In genomic region chr1:77739235-77739634, GRCh38 we compare ENCODE assay signal across 22 cellular contexts. TPM values are rescaled to one million over a fixed set of nuclear protein-coding genes. Genes with fewer than 3 reads are reported as not detected.
DNase-seq lines count a peak whose midpoint lies in the region; ATAC-seq, FAIRE-seq and TF ChIP-seq lines count a peak whose summit lies in the region.
"Had no signal": no experiment of that assay in that cellular context is flagged by ENCODE, and none has a peak within 500 bp of the region (broad histone marks: within the 10 kb centered on the region; RNA-seq: fewer than 3 reads in every experiment).

No MANE protein-coding gene starts in this region.

- H3K4me1 ChIP-seq in IMR-90 (ENCODE audit: control insufficient read depth, insufficient read depth, low read length), result no peaks in the 10 kb centered on the region
- no peaks in the 10 kb centered on the region for H3K4me1 ChIP-seq in astrocyte (ENCODE audit: insufficient read depth, low read length)
- H3K4me1 ChIP-seq in SK-N-SH (ENCODE audit: control insufficient read depth in 1 of 2, insufficient read depth in 2 of 2, low read depth in 1 of 2, low read length in 1 of 2), result peaks cover 4% of the 10 kb centered on the region in 2 experiments; a peak in 3 of 4 replicates

- no peak for TF ChIP-seq CTCF in IMR-90 (conservative IDR thresholded peaks at IDR 0.05; ENCODE audit: low read depth, low read length)
- TF ChIP-seq CTCF in astrocyte (IDR thresholded peaks at IDR 0.05; ENCODE audit: insufficient read depth, low read depth, low read length), result no peak
- TF ChIP-seq CTCF in SK-N-SH (IDR thresholded peaks at IDR 0.05), result no peak

- H4K20me1 ChIP-seq in IMR-90 (ENCODE audit: insufficient read depth, low read length) (peaks cover 10% of the 10 kb centered on the region; the same call in 1 of the 2 replicates), astrocyte (ENCODE audit: insufficient read depth, low read length) (peaks cover 21% of the 10 kb centered on the region), SK-N-SH (ENCODE audit: insufficient read depth) (peaks cover 15% of the 10 kb centered on the region)

- DNase-seq in GM19239 (ENCODE audit: insufficient read length, low spot score), result no peak
- no peak for DNase-seq in IMR-90
- peak; percentile 93 for DNase-seq in OCI-M1 (lab: John Stamatoyannopoulos, UW)
- no peak for DNase-seq in astrocyte (ENCODE audit: low read depth)
- no peak for DNase-seq in SK-N-SH
- no peak for DNase-seq in activated CD4-positive, alpha-beta T cell treated with anti-CD3 and anti-CD28 coated beads, Interleukin-2, amount 50 U/mL, for 1 hour
- DNase-seq in NK-92 treated with Interleukin-12 subunit alpha and Interleukin-12 subunit beta, amount 100 ng/mL, for 24 hours (lab: John Stamatoyannopoulos, UW), result no peak
- DNase-seq: ACHN; C1 segment of cervical spinal cord; CD8-positive, alpha-beta memory T cell; DMS53; NCI-H1048; NCI-H1436 treated with DMSO at 0.1 percent for 48 hours; NCI-H2029 treated with DMSO at 0.1 percent for 48 hours; NCI-H2171; NCI-H526; Right ventricle myocardium superior had no signal

- no TSS peak for BruUV-seq in IMR-90 (replicated peaks; lab: Mats Ljungman, UMichigan)

- H4K8ac ChIP-seq in IMR-90 (ENCODE audit: low read depth in 2 of 2, low read length in 2 of 2), result no peak overlapping the region

- H3K23ac ChIP-seq in IMR-90 (ENCODE audit: low read depth, low read length), result no peak overlapping the region

- intact Hi-C loops in IMR-90 (cut with micrococcal nuclease), result no loop called here

- H4K91ac ChIP-seq in IMR-90 (ENCODE audit: insufficient read depth, low read depth, low read length), result no peak overlapping the region

- H3K4me3 ChIP-seq in IMR-90 (ENCODE audit: insufficient read depth, low read depth, low read length) (no peak overlapping the region), astrocyte (ENCODE audit: insufficient read depth, low read depth, low read length) (no peak overlapping the region), SK-N-SH (ENCODE audit: low read depth in 2 of 2, low read length in 1 of 2) (no peak overlapping the region)

- no peaks in the 10 kb centered on the region for H3K9me3 Mint-ChIP-seq in astrocyte (ENCODE audit: unreplicated experiment)
- H3K9me3 Mint-ChIP-seq: CD8-positive, alpha-beta memory T cell; T-helper 1 cell treated with Interleukin-12 subunit alpha and Interleukin-12 subunit beta and Interleukin-4 antibody, amounts not matched to agents 30 μg/mL and 1 μg/mL, for 36 hours had no signal

- H3K4me2 ChIP-seq in IMR-90 (ENCODE audit: low read depth, low read length), result no peak overlapping the region
- no peak overlapping the region for H3K4me2 ChIP-seq in astrocyte (ENCODE audit: low read length)
- H3K4me2 ChIP-seq in SK-N-SH, result no peak overlapping the region

- no peak overlapping the region for H2BK20ac ChIP-seq in IMR-90 (ENCODE audit: low read depth, low read length)

- H2BK120ac ChIP-seq in IMR-90 (ENCODE audit: low read depth, low read length), result no peak overlapping the region

- in situ Hi-C loops in IMR-90 (cut with MboI; ENCODE audit: low sequenced_read_pairs), result no loop called here

- H3K9me2 ChIP-seq in SK-N-SH, result no peaks in the 10 kb centered on the region

- H3K56ac ChIP-seq in IMR-90 (ENCODE audit: extremely low read depth, insufficient read depth, low read length), result no peak overlapping the region

- H2AK9ac ChIP-seq in IMR-90 (replicated peaks; ENCODE audit: low read depth, low read length, poor library complexity), result no peak overlapping the region

- no peak overlapping the region for H3K4ac ChIP-seq in IMR-90 (ENCODE audit: low read depth, low read length)

- no CpG with 5 or more reads among the region's 1 CpG for WGBS in IMR-90 (ENCODE audit: extremely low coverage in 2 of 2, insufficient read length in 1 of 2), 2 experiments
- 100% methylated on average over 1 of the region's 1 CpG for WGBS in SK-N-SH (ENCODE audit: low lambda C conversion rate)

- H3K9me3 ChIP-seq in IMR-90 (ENCODE audit: control insufficient read depth, insufficient read depth, low read length) (no peaks in the 10 kb centered on the region), astrocyte (ENCODE audit: insufficient read depth, low read depth, low read length) (no peaks in the 10 kb centered on the region), SK-N-SH (no peaks in the 10 kb centered on the region)

- peaks cover 9% of the 10 kb centered on the region for H3K36me3 ChIP-seq in IMR-90 (ENCODE audit: control insufficient read depth, insufficient read depth, low read length)
- peaks cover 3% of the 10 kb centered on the region for H3K36me3 ChIP-seq in astrocyte (ENCODE audit: insufficient read depth, low read length)
- peaks cover 45 to 54% of the 10 kb centered on the region in 2 experiments for H3K36me3 ChIP-seq in SK-N-SH (replicated peaks in 1 of 2; ENCODE audit: control insufficient read depth in 1 of 2, insufficient read depth in 2 of 2, low read length in 1 of 2)

- H3K9ac ChIP-seq in IMR-90 (ENCODE audit: low read depth, low read length) (no peak overlapping the region), astrocyte (ENCODE audit: low read length) (no peak overlapping the region), SK-N-SH (no peak overlapping the region)

- CTCF ChIA-PET in IMR-90 (lab: Yijun Ruan, JAX), result no interaction called here
- CTCF ChIA-PET in SK-N-SH (lab: Yijun Ruan, JAX), result no interaction called here

- H3K27me3 ChIP-seq in IMR-90 (ENCODE audit: control insufficient read depth, insufficient read depth, low read length) (no peaks in the 10 kb centered on the region), astrocyte (ENCODE audit: insufficient read depth, low read length) (no peaks in the 10 kb centered on the region), SK-N-SH (ENCODE audit: insufficient read depth) (no peaks in the 10 kb centered on the region)

- H3K4me1 Mint-ChIP-seq in astrocyte (ENCODE audit: low read depth, unreplicated experiment), result peaks cover 3% of the 10 kb centered on the region

- no peak overlapping the region for H3K14ac ChIP-seq in IMR-90 (replicated peaks; ENCODE audit: low read depth, low read length)

- no peak overlapping the region for H2BK15ac ChIP-seq in IMR-90 (ENCODE audit: low read depth, low read length)

- POLR2A ChIA-PET in IMR-90 (lab: Charles Lee; ENCODE audit: unreplicated experiment), result no interaction called here
- POLR2A ChIA-PET in SK-N-SH (lab: Yijun Ruan, JAX), result no interaction called here

- H3K27me3 Mint-ChIP-seq in astrocyte (ENCODE audit: low read depth, unreplicated experiment), result no peaks in the 10 kb centered on the region
- H3K27me3 Mint-ChIP-seq: CD8-positive, alpha-beta memory T cell had no signal

- H2AFZ ChIP-seq in IMR-90 (replicated peaks; ENCODE audit: low read length, poor library complexity) (no peak overlapping the region), astrocyte (ENCODE audit: low read depth, low read length) (no peak overlapping the region), SK-N-SH (ENCODE audit: low read depth) (no peak overlapping the region)

- peaks cover 12 to 31% of the 10 kb centered on the region in 2 experiments for H3K79me1 ChIP-seq in IMR-90 (ENCODE audit: low read depth in 1 of 2, low read length in 2 of 2)

- no peak overlapping the region for H3K4me3 Mint-ChIP-seq in astrocyte (ENCODE audit: unreplicated experiment)
- H3K4me3 Mint-ChIP-seq: CD8-positive, alpha-beta memory T cell; T-helper 1 cell treated with Interleukin-12 subunit alpha and Interleukin-12 subunit beta and Interleukin-4 antibody, amounts not matched to agents 30 μg/mL and 1 μg/mL, for 36 hours had no signal

- no peak overlapping the region for H3K27ac ChIP-seq in IMR-90 (ENCODE audit: insufficient read depth, low read length)
- no peak overlapping the region for H3K27ac ChIP-seq in astrocyte (ENCODE audit: low read depth, low read length)
- H3K27ac ChIP-seq in SK-N-SH (ENCODE audit: low read depth in 2 of 2, low read length in 1 of 2), result no peak overlapping the region
- H3K27ac ChIP-seq: HL-60 had no signal

- H3K79me2 ChIP-seq in astrocyte (ENCODE audit: insufficient read depth, low read length), result peaks cover 22% of the 10 kb centered on the region
- H3K79me2 ChIP-seq in SK-N-SH (ENCODE audit: insufficient read depth), result peaks cover 28% of the 10 kb centered on the region

- no peak overlapping the region for H3K27ac Mint-ChIP-seq in astrocyte (ENCODE audit: unreplicated experiment)
- H3K27ac Mint-ChIP-seq: T-helper 1 cell treated with Interleukin-12 subunit alpha and Interleukin-12 subunit beta and Interleukin-4 antibody, amounts not matched to agents 30 μg/mL and 1 μg/mL, for 36 hours had no signal

- no peak overlapping the region for H3K18ac ChIP-seq in IMR-90 (ENCODE audit: low read depth, low read length)

- no peak overlapping the region for H2AK5ac ChIP-seq in IMR-90 (ENCODE audit: low read depth, low read length)

- no peak for TF ChIP-seq EP300 in SK-N-SH (IDR thresholded peaks at IDR 0.05; ENCODE audit: borderline replicate concordance in 1 of 2, low read depth in 1 of 2, low read length in 1 of 2)

- H4K5ac ChIP-seq in IMR-90 (ENCODE audit: low read depth, low read length), result no peak overlapping the region

- no peak for TF ChIP-seq POLR2A in IMR-90 (IDR thresholded peaks at IDR 0.05; ENCODE audit: low read depth, low read length)

- no peak for ATAC-seq in IMR-90 (ENCODE audit: low read depth)
- ATAC-seq: SK-N-SH treated with all-trans-retinoic acid at 6 μM for 48 hours had no signal

- FAIRE-seq in GM19239 (lab: Jason Lieb, UNC), result peak; percentile 64
- peak; percentile 34 for FAIRE-seq in astrocyte (lab: Jason Lieb, UNC)
- FAIRE-seq: GM12891, GM18507 had no signal

- dilution Hi-C loops in IMR-90 (cut with HindIII; ENCODE audit: low sequenced_read_pairs, unreplicated experiment), result no loop called here

- H2BK5ac ChIP-seq in IMR-90 (ENCODE audit: low read depth, low read length, poor library complexity, severe bottlenecking), result peak overlapping the region; percentile 18

- H3K9me1 ChIP-seq in IMR-90 (ENCODE audit: insufficient read depth, low read length), result peaks cover 3% of the 10 kb centered on the region; the same call in 1 of the 2 replicates

- peaks cover 18% of the 10 kb centered on the region for H3F3A ChIP-seq in SK-N-SH (replicated peaks; ENCODE audit: insufficient read depth)

- H3K36me3 Mint-ChIP-seq in astrocyte (ENCODE audit: low read depth, unreplicated experiment), result peaks cover 10% of the 10 kb centered on the region

- no peak for TF ChIP-seq RAD21 in IMR-90 (IDR thresholded peaks at IDR 0.05; ENCODE audit: low read length)
- TF ChIP-seq RAD21 in SK-N-SH (IDR thresholded peaks at IDR 0.05; ENCODE audit: low read length), result no peak

RNA-seq across cellular contexts. Expression of gene USP33, which starts 20.4 kb away (rescaled TPM):
- total RNA-seq in IMR-90 (2012; rRNA removed) (64.5 and 89.4 TPM in 2 replicates), astrocyte (41.6 and 46.4 TPM in 2 replicates)
- polyA plus RNA-seq in IMR-90 (2012; rRNA removed) (25.5 and 33.7 TPM in 2 replicates), SK-N-SH (2012; rRNA removed) (26.3 and 38.8 TPM in 2 replicates)
- polyA plus RNA-seq in IMR-90 (2012; cell fraction: cytosol; rRNA removed), result 7.5 and 8.0 TPM in 2 replicates
- 12.8 and 56.1 TPM in 2 replicates for polyA plus RNA-seq in IMR-90 (2012; cell fraction: nucleus; rRNA removed; ENCODE audit: low replicate concordance)
- polyA plus RNA-seq in SK-N-SH (2012; cell fraction: cytosol; rRNA removed), result 35.0 and 35.8 TPM in 2 replicates
- 24.9 and 61.0 TPM in 2 replicates for polyA plus RNA-seq in SK-N-SH (2012; cell fraction: nucleus; rRNA removed)

RNA-seq across cellular contexts. Expression of gene MIGA1, which starts 40.2 kb away (rescaled TPM):
- 16.3 and 21.4 TPM in 2 replicates for total RNA-seq in IMR-90 (2012; rRNA removed)
- 3.9 and 5.7 TPM in 2 replicates for polyA plus RNA-seq in IMR-90 (2012; rRNA removed)
- polyA plus RNA-seq in IMR-90 (2012; cell fraction: cytosol; rRNA removed), result 0.84 and 1.6 TPM in 2 replicates
- polyA plus RNA-seq in IMR-90 (2012; cell fraction: nucleus; rRNA removed; ENCODE audit: low replicate concordance), result 0.77 and 4.0 TPM in 2 replicates
- 17.7 and 18.7 TPM in 2 replicates for total RNA-seq in astrocyte
- polyA plus RNA-seq in SK-N-SH (2012; rRNA removed), result 2.5 and 4.4 TPM in 2 replicates
- 4.6 and 5.1 TPM in 2 replicates for polyA plus RNA-seq in SK-N-SH (2012; cell fraction: cytosol; rRNA removed)
- polyA plus RNA-seq in SK-N-SH (2012; cell fraction: nucleus; rRNA removed), result 2.2 and 5.2 TPM in 2 replicates

RNA-seq across cellular contexts. Expression of gene ZZZ3, which starts 56.8 kb away (rescaled TPM):
- total RNA-seq in IMR-90 (2012; rRNA removed) (66.3 and 84.7 TPM in 2 replicates), astrocyte (40.0 and 48.4 TPM in 2 replicates)
- polyA plus RNA-seq in IMR-90 (2012; rRNA removed) (10.9 and 14.2 TPM in 2 replicates), SK-N-SH (2012; rRNA removed) (14.2 and 17.2 TPM in 2 replicates)
- 2.8 and 3.0 TPM in 2 replicates for polyA plus RNA-seq in IMR-90 (2012; cell fraction: cytosol; rRNA removed)
- polyA plus RNA-seq in IMR-90 (2012; cell fraction: nucleus; rRNA removed; ENCODE audit: low replicate concordance), result 2.8 and 23.2 TPM in 2 replicates
- polyA plus RNA-seq in SK-N-SH (2012; cell fraction: cytosol; rRNA removed), result 20.0 and 22.2 TPM in 2 replicates
- polyA plus RNA-seq in SK-N-SH (2012; cell fraction: nucleus; rRNA removed), result 13.2 and 31.6 TPM in 2 replicates
